Comparison of ENCODE assay signal across 8 cellular contexts in the genomic region with DNA sequence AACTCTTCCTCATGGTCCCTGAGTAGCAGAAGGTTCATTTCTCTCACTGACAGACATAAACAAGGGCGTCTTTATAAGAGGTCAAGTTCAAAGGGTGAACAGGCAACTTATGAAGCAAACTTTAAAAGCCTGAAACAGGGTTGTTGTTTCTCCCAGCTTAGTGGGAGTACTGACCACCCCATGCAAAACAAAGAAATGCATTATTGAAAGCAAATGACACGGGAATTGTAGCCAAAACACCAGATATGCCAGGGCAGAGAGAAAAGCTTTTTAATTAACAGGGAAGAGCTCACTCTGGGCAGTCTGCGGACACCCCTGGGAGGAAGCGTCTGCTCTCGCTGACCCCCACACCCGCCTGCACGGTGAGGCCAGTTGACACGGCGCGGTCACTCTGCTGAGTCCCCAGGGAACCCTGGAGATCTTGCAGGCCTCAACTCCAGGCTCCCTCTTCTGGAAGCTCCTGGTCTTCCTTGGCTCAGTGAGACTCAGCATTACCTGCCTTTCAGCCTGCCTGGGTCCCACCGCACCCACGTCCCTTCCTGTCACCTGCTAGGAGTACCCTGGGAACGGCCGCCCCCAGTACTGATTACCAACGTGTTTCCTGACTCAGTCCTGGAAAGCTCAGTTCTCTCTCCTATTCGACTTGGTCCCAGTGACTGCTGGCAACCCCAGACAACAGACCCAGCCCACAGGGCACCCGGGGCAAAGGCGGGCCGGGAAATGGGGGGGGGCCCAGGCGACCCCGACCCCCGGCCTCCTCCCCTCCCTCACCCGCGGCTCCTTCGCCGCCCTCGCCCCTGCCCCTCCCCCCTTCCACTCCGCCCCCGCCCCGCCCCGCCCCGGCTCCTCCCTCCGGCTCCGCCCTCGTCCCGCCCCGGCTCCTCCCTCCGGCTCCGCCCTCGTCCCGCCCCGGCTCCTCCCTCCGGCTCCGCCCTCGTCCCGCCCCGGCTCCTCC.
DNase-seq lines count a peak whose midpoint lies in the region; ATAC-seq and TF ChIP-seq lines count a peak whose summit lies in the region.

No MANE protein-coding gene starts in this region.

- DNase-seq in D341Med (ENCODE audit: low spot score) (peak; percentile 82), HuH-7 (ENCODE audit: low spot score) (peak; percentile 82), RWPE1 (ENCODE audit: low spot score) (peak; percentile 20), iPS-NIHi11 (ENCODE audit: low spot score) (peak; percentile 78), skeletal muscle cell (ENCODE audit: low read depth) (peak; percentile 5), NCI-H2029 (lab: John Stamatoyannopoulos, UW) (no peak)
- peak; percentile 27 to 34 for DNase-seq in central memory CD8-positive, alpha-beta T cell (ENCODE audit: low spot score in 2 of 2)

- TF ChIP-seq CTCF in RWPE1 (conservative IDR thresholded peaks at IDR 0.05; ENCODE audit: low read depth), result no peak; the same call in 1 of the 2 replicates

- H3K27ac ChIP-seq in RWPE1, result peak overlapping the region; percentile 96

- peak overlapping the region; percentile 51 for H3K4me3 ChIP-seq in skeletal muscle cell (ENCODE audit: low read depth, low read length)

- CTCF ChIA-PET in RWPE1 (lab: Yijun Ruan, JAX), result interaction anchor here (0.7 to 1.0 kb wide), 2 partner anchors 35 to 165 kb away, joined by 3 read pairs; no protein-coding TSS in a partner anchor

- no peaks in the 10 kb centered on the region for H3K9me3 Mint-ChIP-seq in central memory CD8-positive, alpha-beta T cell

- no peaks in the 10 kb centered on the region for H3K27me3 Mint-ChIP-seq in central memory CD8-positive, alpha-beta T cell

- POLR2A ChIA-PET in RWPE1 (lab: Yijun Ruan, JAX; ENCODE audit: low non-redundant PET), result no interaction called here

- H3K4me1 Mint-ChIP-seq in central memory CD8-positive, alpha-beta T cell, result peaks cover 21% of the 10 kb centered on the region

- peak overlapping the region; percentile 97 for H3K27ac Mint-ChIP-seq in central memory CD8-positive, alpha-beta T cell (ENCODE audit: low read depth)

- peaks cover 38% of the 10 kb centered on the region for H3K36me3 Mint-ChIP-seq in central memory CD8-positive, alpha-beta T cell (ENCODE audit: insufficient read depth)

- H3K4me3 Mint-ChIP-seq in central memory CD8-positive, alpha-beta T cell, result peak overlapping the region; percentile 51

- peak; percentile 13 for ATAC-seq in central memory CD8-positive, alpha-beta T cell (replicated peaks; ENCODE audit: extremely low read depth, poor library complexity, severe bottlenecking)
- no peak for ATAC-seq in HG03460 (IDR thresholded peaks at IDR 0.05; ENCODE audit: unreplicated experiment)
